9 cellular contexts compared by ENCODE assay signal in the genomic region with DNA sequence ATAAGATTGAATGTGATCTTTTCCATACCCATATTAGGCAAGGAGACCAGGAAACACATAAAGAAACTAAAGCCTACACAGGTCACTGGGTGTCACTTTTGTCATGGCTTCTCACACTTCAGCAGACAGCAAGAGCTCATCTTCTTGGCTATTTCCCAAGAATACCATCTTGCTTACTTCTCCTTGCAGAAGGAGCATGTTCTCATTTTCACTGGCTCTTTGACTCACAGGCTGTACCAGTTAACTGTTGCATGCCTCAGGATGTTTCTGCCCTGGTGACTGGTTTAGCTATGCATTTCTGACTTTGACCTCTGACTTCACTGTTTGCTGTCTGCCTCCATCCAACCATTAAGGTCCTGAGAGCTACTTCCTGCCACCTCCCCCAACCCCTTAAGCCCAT. TPM values are rescaled to one million over a fixed set of nuclear protein-coding genes. Genes with fewer than 3 reads are reported as not detected.
DNase-seq lines count a peak whose midpoint lies in the region; ATAC-seq, FAIRE-seq and TF ChIP-seq lines count a peak whose summit lies in the region.
"Had no signal": no experiment of that assay in that cellular context is flagged by ENCODE, and none has a peak within 500 bp of the region (broad histone marks: within the 10 kb centered on the region; RNA-seq: fewer than 3 reads in every experiment).

No MANE protein-coding gene starts in this region.

- H3K36me3 ChIP-seq in astrocyte (ENCODE audit: insufficient read depth, low read length) = no peaks in the 10 kb centered on the region

- H3K27ac ChIP-seq in astrocyte (ENCODE audit: low read depth, low read length) = no peak overlapping the region

- H4K20me1 ChIP-seq in astrocyte (ENCODE audit: insufficient read depth, low read length) = no peaks in the 10 kb centered on the region

- H3K27me3 Mint-ChIP-seq in astrocyte (ENCODE audit: low read depth, unreplicated experiment) = no peaks in the 10 kb centered on the region
- no peaks in the 10 kb centered on the region for H3K27me3 Mint-ChIP-seq in memory B cell

- H3K9ac ChIP-seq in astrocyte (ENCODE audit: low read length) = no peak overlapping the region

- H3K4me1 Mint-ChIP-seq in astrocyte (ENCODE audit: low read depth, unreplicated experiment) (peaks cover 34% of the 10 kb centered on the region), memory B cell (peaks cover 25% of the 10 kb centered on the region)

- H3K36me3 Mint-ChIP-seq in astrocyte (ENCODE audit: low read depth, unreplicated experiment) (no peaks in the 10 kb centered on the region), memory B cell (no peaks in the 10 kb centered on the region)

- DNase-seq in Ammon's horn (ENCODE audit: low spot score) = peak; percentile 71
- peak; percentile 89 for DNase-seq in HS-5 (ENCODE audit: low read depth)
- DNase-seq in astrocyte (ENCODE audit: low read depth) = peak; percentile 36
- DNase-seq in memory B cell (ENCODE audit: low spot score in 2 of 2) = no peak
- no peak for DNase-seq in COR-L47 (lab: John Stamatoyannopoulos, UW)
- no peak for DNase-seq in stimulated activated CD4-positive, alpha-beta T cell treated with anti-CD3 and anti-CD28 coated beads, Interleukin-4, amount 100 ng/mL, for 1 hour
- DNase-seq in NK-92 (lab: John Stamatoyannopoulos, UW; ENCODE audit: unreplicated experiment) = no peak

- no peaks in the 10 kb centered on the region for H3K9me3 Mint-ChIP-seq in astrocyte (ENCODE audit: unreplicated experiment)
- no peaks in the 10 kb centered on the region for H3K9me3 Mint-ChIP-seq in memory B cell

- ATAC-seq in GM21423 (IDR thresholded peaks at IDR 0.05; ENCODE audit: unreplicated experiment) (peak; percentile 94), memory B cell (ENCODE audit: low read depth) (peak; percentile 34)

- H3K27me3 ChIP-seq in astrocyte (ENCODE audit: insufficient read depth, low read length) = no peaks in the 10 kb centered on the region

- no peak overlapping the region for H3K4me3 Mint-ChIP-seq in astrocyte (ENCODE audit: unreplicated experiment)
- no peak overlapping the region for H3K4me3 Mint-ChIP-seq in memory B cell

- no peaks in the 10 kb centered on the region for H3K9me3 ChIP-seq in astrocyte (ENCODE audit: insufficient read depth, low read depth, low read length)

- no peak overlapping the region for H2AFZ ChIP-seq in astrocyte (ENCODE audit: low read depth, low read length)

- H3K79me2 ChIP-seq in astrocyte (ENCODE audit: insufficient read depth, low read length) = no peaks in the 10 kb centered on the region

- H3K4me1 ChIP-seq in astrocyte (ENCODE audit: insufficient read depth, low read length) = peaks cover 25% of the 10 kb centered on the region

- H3K27ac Mint-ChIP-seq in astrocyte (ENCODE audit: unreplicated experiment) = peak overlapping the region; percentile 78
- H3K27ac Mint-ChIP-seq in memory B cell = no peak overlapping the region

- TF ChIP-seq CTCF in astrocyte (IDR thresholded peaks at IDR 0.05; ENCODE audit: insufficient read depth, low read depth, low read length) = no peak

- peak; percentile 77 for FAIRE-seq in astrocyte (lab: Jason Lieb, UNC)
- FAIRE-seq: GM18507 had no signal

- peak overlapping the region; percentile 39 for H3K4me2 ChIP-seq in astrocyte (ENCODE audit: low read length)

- no peak overlapping the region for H3K4me3 ChIP-seq in astrocyte (ENCODE audit: insufficient read depth, low read depth, low read length)

RNA-seq across cellular contexts. Expression of a gene that starts 40.3 kb away (rescaled TPM):
- 32.4 and 35.3 TPM in 2 replicates for total RNA-seq in astrocyte

Comparison
In these comparisons a context has a peak if more than half of its experiments do, and no peak if none do; other contexts are left out.
1. DNase-seq: peak in Ammon's horn (single experiment), HS-5 (single experiment) and astrocyte (single experiment); none in memory B cell (0 of 2), COR-L47 (single experiment), stimulated activated CD4-positive, alpha-beta T cell treated with anti-CD3 and anti-CD28 coated beads, Interleukin-4, amount 100 ng/mL, for 1 hour (single experiment) and NK-92 (single experiment).